ENCODE assay signal across 22 cellular contexts in genomic region chr16:68510775-68511174, GRCh38.
"Had no signal": no experiment of that assay in that cellular context is flagged by ENCODE, and none has a peak within 500 bp of the region (broad histone marks: within the 10 kb centered on the region; RNA-seq: fewer than 3 reads in every experiment).

No MANE protein-coding gene starts in this region.

- H3K9me3 ChIP-seq: esophagus muscularis mucosa, heart right ventricle, mucosa of descending colon, neutrophil, pancreas, prostate gland, right atrium auricular region, spleen, testis, tibial artery, upper lobe of left lung, uterus had no signal

- H3K27ac Mint-ChIP-seq: memory B cell; mesothelial cell of epicardium; natural killer cell treated with Interleukin-12 subunit alpha and Interleukin-12 subunit beta and Interleukin-15 and Interleukin-18, amount 100 ng/mL, for 72 hours; stimulated activated memory B cell treated with anti-CD40 and anti-IgM and Interleukin-4, amounts not matched to agents 10 μg/mL and 1 μg/mL and 100 μg/mL, for 72 hours had no signal

- H3K4me1 Mint-ChIP-seq: memory B cell, mesothelial cell of epicardium had no signal

- H3K4me3 ChIP-seq: lung, mucosa of descending colon, prostate gland, right atrium auricular region, skin epidermis, tibial artery, uterus had no signal

- H3K36me3 ChIP-seq: esophagus muscularis mucosa, heart right ventricle, neutrophil, pancreas, prostate gland, right atrium auricular region, spleen, tibial artery, upper lobe of left lung, uterus had no signal

- H3K9me3 Mint-ChIP-seq: memory B cell; mesothelial cell of epicardium; natural killer cell treated with Interleukin-12 subunit alpha and Interleukin-12 subunit beta and Interleukin-15 and Interleukin-18, amount 100 ng/mL, for 72 hours; neural crest cell; stimulated activated memory B cell treated with anti-CD40 and anti-IgM and Interleukin-4, amounts not matched to agents 10 μg/mL and 1 μg/mL and 100 μg/mL, for 72 hours had no signal

- H3K27ac ChIP-seq: coronary artery, esophagus muscularis mucosa, foreskin keratinocyte, heart right ventricle, neutrophil, pancreas, prostate gland, right atrium auricular region, spleen, tibial artery, uterus had no signal

- H3K4me3 Mint-ChIP-seq: memory B cell, mesothelial cell of epicardium, neural crest cell had no signal

- H3K4me1 ChIP-seq: foreskin keratinocyte, prostate gland, uterus had no signal

- H3K27me3 ChIP-seq: pancreas, right atrium auricular region, testis, upper lobe of left lung, uterus had no signal

- H3K36me3 Mint-ChIP-seq: memory B cell; mesothelial cell of epicardium; naive B cell; natural killer cell treated with Interleukin-12 subunit alpha and Interleukin-12 subunit beta and Interleukin-15 and Interleukin-18, amount 100 ng/mL, for 72 hours; stimulated activated memory B cell treated with anti-CD40 and anti-IgM and Interleukin-4, amounts not matched to agents 10 μg/mL and 1 μg/mL and 100 μg/mL, for 72 hours had no signal
